In the genomic region with DNA sequence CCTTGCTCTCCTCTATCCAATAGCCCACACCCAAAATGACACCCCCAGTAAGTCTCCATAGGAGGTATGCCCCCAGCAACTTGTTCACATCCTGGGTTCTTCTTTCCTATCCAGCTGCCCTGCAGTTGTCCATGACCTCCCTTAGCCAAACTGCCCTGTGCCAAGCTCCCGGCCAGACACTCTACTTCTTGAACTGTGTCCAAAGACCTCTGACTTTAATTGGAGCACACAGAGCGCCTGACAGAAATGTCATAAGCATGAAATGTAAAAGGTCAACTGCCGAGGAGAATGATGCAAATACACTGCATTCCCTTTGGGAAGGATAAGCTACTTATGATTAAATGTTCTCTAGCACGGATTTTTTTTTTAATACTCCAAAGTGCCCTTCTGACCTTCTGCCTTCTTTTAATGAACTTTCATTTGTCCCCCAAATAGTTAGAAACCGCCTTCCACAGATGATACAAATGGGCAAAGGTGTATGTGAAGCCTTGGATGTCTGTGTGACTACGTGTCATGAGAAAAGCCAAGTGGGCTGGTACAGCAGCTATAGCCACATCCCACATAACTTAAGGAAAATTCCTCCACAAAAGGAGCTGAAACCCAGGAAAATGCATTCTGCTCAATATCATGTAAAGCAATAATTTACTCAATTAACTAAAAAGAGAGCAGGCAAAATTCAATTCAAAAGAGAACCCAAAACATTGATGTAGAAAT, we compare ENCODE assay signal across 19 cellular contexts. TPM values are rescaled to one million over a fixed set of nuclear protein-coding genes. Genes with fewer than 3 reads are reported as not detected.
DNase-seq lines count a peak whose midpoint lies in the region; ATAC-seq and TF ChIP-seq lines count a peak whose summit lies in the region.
"Had no signal": no experiment of that assay in that cellular context is flagged by ENCODE, and none has a peak within 500 bp of the region (broad histone marks: within the 10 kb centered on the region; RNA-seq: fewer than 3 reads in every experiment).

No MANE protein-coding gene starts in this region.

- H3K4me3 ChIP-seq in IMR-90 (ENCODE audit: insufficient read depth, low read depth, low read length) (no peak overlapping the region), right atrium auricular region (no peak overlapping the region), gastrocnemius medialis (peak overlapping the region in 1 of 4 donors; percentile 13), BE2C (ENCODE audit: low read depth, low read length) (no peak overlapping the region)
- no peak overlapping the region for H3K4me3 ChIP-seq in effector memory CD4-positive, alpha-beta T cell (ENCODE audit: insufficient read depth, low read depth, low read length, poor library complexity, severe bottlenecking)
- H3K4me3 ChIP-seq: ascending aorta, BLaER1, left lung, tibial nerve had no signal

- H3K56ac ChIP-seq in IMR-90 (ENCODE audit: extremely low read depth, insufficient read depth, low read length): no peak overlapping the region

- no CpG with 5 or more reads among the region's 6 CpGs for WGBS in IMR-90 (ENCODE audit: extremely low coverage in 2 of 2, insufficient read length in 1 of 2), 2 experiments

- CTCF ChIA-PET in IMR-90 (lab: Yijun Ruan, JAX): interaction anchor here (0.7 kb wide), 1 partner anchor 11 kb away, joined by 4 read pairs; no protein-coding TSS in a partner anchor

- H3K27me3 Mint-ChIP-seq in chondrocyte (ENCODE audit: low read depth): no peaks in the 10 kb centered on the region

- H3K9me3 Mint-ChIP-seq in chondrocyte (ENCODE audit: low read depth): no peaks in the 10 kb centered on the region
- H3K9me3 Mint-ChIP-seq: activated T-helper 1 cell treated with anti-CD3 and anti-CD28 coated beads, Interleukin-12 subunit alpha, Interleukin-12 subunit beta, Interleukin-2, Interleukin-4 antibody, amounts not matched to agents 30 ng/mL and 10 ng/mL and 1 ng/mL, durations not matched to agents 14 hours and 24 hours and 36 hours; HFFc6; neural crest cell had no signal

- no peaks in the 10 kb centered on the region for H3K9me1 ChIP-seq in IMR-90 (ENCODE audit: insufficient read depth, low read length)

- ATAC-seq in IMR-90 (ENCODE audit: low read depth) (peak; percentile 42; the same call in 1 of the 2 replicates), gastrocnemius medialis (peak; percentile 72 to 91)
- ATAC-seq: left lung had no signal

- no peaks in the 10 kb centered on the region for H3K79me1 ChIP-seq in IMR-90 (ENCODE audit: low read depth in 1 of 2, low read length in 2 of 2)

- in situ Hi-C loops in IMR-90 (cut with MboI; ENCODE audit: low sequenced_read_pairs) (no loop called here), gastrocnemius medialis (cut with MboI; ENCODE audit: low sequenced_read_pairs in 4 of 4) (no loop called here)

- peak overlapping the region; percentile 64; the same call in 1 of the 2 replicates for H3K18ac ChIP-seq in IMR-90 (ENCODE audit: low read depth, low read length)

- POLR2A ChIA-PET in IMR-90 (lab: Charles Lee; ENCODE audit: unreplicated experiment): no interaction called here

- no peaks in the 10 kb centered on the region for H3K27me3 ChIP-seq in IMR-90 (ENCODE audit: control insufficient read depth, insufficient read depth, low read length)
- H3K27me3 ChIP-seq in right atrium auricular region: no peaks in the 10 kb centered on the region
- no peaks in the 10 kb centered on the region for H3K27me3 ChIP-seq in gastrocnemius medialis
- no peaks in the 10 kb centered on the region for H3K27me3 ChIP-seq in BE2C
- H3K27me3 ChIP-seq in effector memory CD4-positive, alpha-beta T cell (replicated peaks; ENCODE audit: control insufficient read depth, insufficient read depth, low read length, poor library complexity, severe bottlenecking): no peaks in the 10 kb centered on the region
- H3K27me3 ChIP-seq: ascending aorta, BLaER1, left lung, tibial nerve had no signal

- H4K20me1 ChIP-seq in IMR-90 (ENCODE audit: insufficient read depth, low read length): no peaks in the 10 kb centered on the region
- H4K20me1 ChIP-seq: BLaER1 had no signal

- H3K36me3 ChIP-seq in IMR-90 (ENCODE audit: control insufficient read depth, insufficient read depth, low read length) (no peaks in the 10 kb centered on the region), right atrium auricular region (peaks cover 38% of the 10 kb centered on the region), gastrocnemius medialis (peaks cover 0 to 37% of the 10 kb centered on the region in 2 donors), BE2C (peaks cover 5% of the 10 kb centered on the region; the same call in 1 of the 2 replicates)
- H3K36me3 ChIP-seq in effector memory CD4-positive, alpha-beta T cell (ENCODE audit: control insufficient read depth, insufficient read depth, low read length): no peaks in the 10 kb centered on the region
- H3K36me3 ChIP-seq: ascending aorta, BLaER1 had no signal

- H3K4me1 Mint-ChIP-seq in chondrocyte (ENCODE audit: low read depth): peaks cover 17% of the 10 kb centered on the region

- no peak overlapping the region; a peak in 1 of 4 replicates for H4K8ac ChIP-seq in IMR-90 (ENCODE audit: low read depth in 2 of 2, low read length in 2 of 2)

- DNase-seq in IMR-90 (peak; percentile 43), chondrocyte (ENCODE audit: low spot score) (no peak), right atrium auricular region (ENCODE audit: low spot score) (no peak), gastrocnemius medialis (peak; percentile 55 to 82), BE2C (no peak), putamen (ENCODE audit: low spot score) (no peak), glomerular visceral epithelial cell (ENCODE audit: extremely low spot score) (no peak)
- DNase-seq in effector memory CD4-positive, alpha-beta T cell: no peak
- DNase-seq: activated CD4-positive, alpha-beta T cell treated with anti-CD3 and anti-CD28 coated beads, Interleukin-2, amount 50 U/mL, for 48 hours; effector CD4-positive, alpha-beta T cell; HFFc6; left lung; SHP77; stimulated activated CD4-positive, alpha-beta T cell treated with anti-CD3 and anti-CD28 coated beads, Interleukin-15, amount 100 ng/mL, for 24 hours had no signal

- no peak overlapping the region for H2BK5ac ChIP-seq in IMR-90 (ENCODE audit: low read depth, low read length, poor library complexity, severe bottlenecking)

- no peak overlapping the region for H3K14ac ChIP-seq in IMR-90 (replicated peaks; ENCODE audit: low read depth, low read length)

- H4K5ac ChIP-seq in IMR-90 (ENCODE audit: low read depth, low read length): no peak overlapping the region

- H3K4me2 ChIP-seq in IMR-90 (ENCODE audit: low read depth, low read length): no peak overlapping the region
- H3K4me2 ChIP-seq: BLaER1 had no signal

- intact Hi-C loops in IMR-90 (cut with micrococcal nuclease): no loop called here
- intact Hi-C loops in gastrocnemius medialis (cut with DNase I; ENCODE audit: low total_unique reads): loop anchor here (1.0 kb wide), 1 partner anchor 26 kb away; the partner anchor contains the start of gene PALMD

- no peak overlapping the region for H2AFZ ChIP-seq in IMR-90 (replicated peaks; ENCODE audit: low read length, poor library complexity)

- no peak overlapping the region for H3K4me3 Mint-ChIP-seq in chondrocyte (ENCODE audit: unreplicated experiment)
- H3K4me3 Mint-ChIP-seq: activated T-helper 1 cell treated with anti-CD3 and anti-CD28 coated beads, Interleukin-12 subunit alpha, Interleukin-12 subunit beta, Interleukin-2, Interleukin-4 antibody, amounts not matched to agents 30 ng/mL and 10 ng/mL and 1 ng/mL, durations not matched to agents 14 hours and 24 hours and 36 hours; HFFc6; neural crest cell had no signal

- H3K23ac ChIP-seq in IMR-90 (ENCODE audit: low read depth, low read length): no peak overlapping the region

- H3K27ac Mint-ChIP-seq in chondrocyte (ENCODE audit: unreplicated experiment): peak overlapping the region; percentile 27
- H3K27ac Mint-ChIP-seq: activated T-helper 1 cell treated with anti-CD3 and anti-CD28 coated beads, Interleukin-12 subunit alpha, Interleukin-12 subunit beta, Interleukin-2, Interleukin-4 antibody, amounts not matched to agents 30 ng/mL and 10 ng/mL and 1 ng/mL, durations not matched to agents 14 hours and 24 hours and 36 hours; HFFc6 had no signal

- dilution Hi-C loops in IMR-90 (cut with HindIII; ENCODE audit: low sequenced_read_pairs, unreplicated experiment): no loop called here

- TF ChIP-seq CTCF in IMR-90 (conservative IDR thresholded peaks at IDR 0.05; ENCODE audit: low read depth, low read length) (no peak), chondrocyte (IDR thresholded peaks at IDR 0.05) (no peak), right atrium auricular region (IDR thresholded peaks at IDR 0.05) (no peak), gastrocnemius medialis (IDR thresholded peaks at IDR 0.05 in 4 of 5, conservative IDR thresholded peaks at IDR 0.05 in 1 of 5) (no peak), BE2C (IDR thresholded peaks at IDR 0.05; ENCODE audit: low read depth, low read length) (no peak)

- no peak overlapping the region for H4K91ac ChIP-seq in IMR-90 (ENCODE audit: insufficient read depth, low read depth, low read length)

- no peak overlapping the region for H3K9ac ChIP-seq in IMR-90 (ENCODE audit: low read depth, low read length)
- H3K9ac ChIP-seq: BLaER1 had no signal

- BruUV-seq in IMR-90 (replicated peaks; lab: Mats Ljungman, UMichigan): no TSS peak

- H3K4me1 ChIP-seq in IMR-90 (ENCODE audit: control insufficient read depth, insufficient read depth, low read length) (peaks cover 7% of the 10 kb centered on the region), right atrium auricular region (peaks cover 0 to 80% of the 10 kb centered on the region in 2 donors), gastrocnemius medialis (peaks cover 92 to 95% of the 10 kb centered on the region in 2 donors), BE2C (no peaks in the 10 kb centered on the region; the same call in 1 of the 2 replicates)
- H3K4me1 ChIP-seq in effector memory CD4-positive, alpha-beta T cell (ENCODE audit: control insufficient read depth, insufficient read depth, low read length, poor library complexity, severe bottlenecking): no peaks in the 10 kb centered on the region
- H3K4me1 ChIP-seq: ascending aorta, BLaER1 had no signal

- no peak overlapping the region for H2BK20ac ChIP-seq in IMR-90 (ENCODE audit: low read depth, low read length)

- H3K27ac ChIP-seq in IMR-90 (ENCODE audit: insufficient read depth, low read length) (no peak overlapping the region), right atrium auricular region (peak overlapping the region; percentile 67 to 83), gastrocnemius medialis (peak overlapping the region; percentile 88 to 97 (median 90))
- no peak overlapping the region for H3K27ac ChIP-seq in effector memory CD4-positive, alpha-beta T cell (ENCODE audit: insufficient read depth, low read length, poor library complexity, severe bottlenecking)
- H3K27ac ChIP-seq: ascending aorta, BLaER1, left lung had no signal

- no peak overlapping the region for H3K4ac ChIP-seq in IMR-90 (ENCODE audit: low read depth, low read length)

- H2AK9ac ChIP-seq in IMR-90 (replicated peaks; ENCODE audit: low read depth, low read length, poor library complexity): no peak overlapping the region

- no peak for TF ChIP-seq POLR2A in IMR-90 (IDR thresholded peaks at IDR 0.05; ENCODE audit: low read depth, low read length)
- peak in 1 of 2 donors; percentile 13 for TF ChIP-seq POLR2A in gastrocnemius medialis (IDR thresholded peaks at IDR 0.05)

- H2AK5ac ChIP-seq in IMR-90 (ENCODE audit: low read depth, low read length): no peak overlapping the region

- no peaks in the 10 kb centered on the region for H3K9me3 ChIP-seq in IMR-90 (ENCODE audit: control insufficient read depth, insufficient read depth, low read length)
- H3K9me3 ChIP-seq in right atrium auricular region: no peaks in the 10 kb centered on the region
- H3K9me3 ChIP-seq in gastrocnemius medialis: no peaks in the 10 kb centered on the region
- no peaks in the 10 kb centered on the region for H3K9me3 ChIP-seq in BE2C
- no peaks in the 10 kb centered on the region for H3K9me3 ChIP-seq in effector memory CD4-positive, alpha-beta T cell (ENCODE audit: control insufficient read depth, low read length)
- H3K9me3 ChIP-seq: ascending aorta, BLaER1, left lung, tibial nerve had no signal

- H3K36me3 Mint-ChIP-seq in chondrocyte (ENCODE audit: low read depth): peaks cover 9% of the 10 kb centered on the region

- no peak overlapping the region for H2BK15ac ChIP-seq in IMR-90 (ENCODE audit: low read depth, low read length)

- no peak overlapping the region for H2BK120ac ChIP-seq in IMR-90 (ENCODE audit: low read depth, low read length)

- TF ChIP-seq RAD21 in IMR-90 (IDR thresholded peaks at IDR 0.05; ENCODE audit: low read length): no peak

RNA-seq across cellular contexts. Expression of gene PALMD, which starts 26.7 kb away (rescaled TPM):
- 0.72 and 1.1 TPM in 2 replicates for total RNA-seq in IMR-90 (2012; rRNA removed)
- polyA plus RNA-seq in IMR-90 (2012; rRNA removed): 0.34 and 0.51 TPM in 2 replicates
- polyA plus RNA-seq in IMR-90 (2012; cell fraction: cytosol; rRNA removed): 0.08 and 0.11 TPM in 2 replicates
- polyA plus RNA-seq in IMR-90 (2012; cell fraction: nucleus; rRNA removed; ENCODE audit: low replicate concordance): 0.14 and 1.2 TPM in 2 replicates
- 6.2 to 16.5 TPM (median 6.9 TPM) in 3 replicates for total RNA-seq in chondrocyte
- total RNA-seq in right atrium auricular region: 10 to 100 TPM; 55.0 to 78.7 TPM
- 100 to 1,000 TPM in 1 of 4 donors, 10 to 100 TPM in 3; 60.7 to 254 (median 79.1) TPM for total RNA-seq in gastrocnemius medialis
- polyA plus RNA-seq in BE2C (2012; ENCODE audit: insufficient read depth, insufficient read length, low read depth): 1.1 TPM
- total RNA-seq: activated T-helper 1 cell treated with anti-CD3 and anti-CD28 coated beads, Interleukin-12 subunit alpha, Interleukin-12 subunit beta, Interleukin-2, Interleukin-4 antibody, amounts not matched to agents 30 ng/mL and 10 ng/mL and 1 ng/mL, durations not matched to agents 14 hours and 24 hours and 36 hours; HFFc6 had no signal

Comparison
In these comparisons a context has a peak if more than half of its experiments do, and no peak if none do; other contexts are left out.
1. DNase-seq: peak in IMR-90 (single experiment) and gastrocnemius medialis (2 of 2); none in chondrocyte (single experiment), right atrium auricular region (single experiment), BE2C (single experiment), putamen (single experiment), glomerular visceral epithelial cell (single experiment) and effector memory CD4-positive, alpha-beta T cell (0 of 3).
2. H3K27ac ChIP-seq: peak in right atrium auricular region (2 of 2) and gastrocnemius medialis (4 of 4); none in IMR-90 (single experiment) and effector memory CD4-positive, alpha-beta T cell (single experiment).